8 cellular contexts compared by ENCODE assay signal in the genomic region with DNA sequence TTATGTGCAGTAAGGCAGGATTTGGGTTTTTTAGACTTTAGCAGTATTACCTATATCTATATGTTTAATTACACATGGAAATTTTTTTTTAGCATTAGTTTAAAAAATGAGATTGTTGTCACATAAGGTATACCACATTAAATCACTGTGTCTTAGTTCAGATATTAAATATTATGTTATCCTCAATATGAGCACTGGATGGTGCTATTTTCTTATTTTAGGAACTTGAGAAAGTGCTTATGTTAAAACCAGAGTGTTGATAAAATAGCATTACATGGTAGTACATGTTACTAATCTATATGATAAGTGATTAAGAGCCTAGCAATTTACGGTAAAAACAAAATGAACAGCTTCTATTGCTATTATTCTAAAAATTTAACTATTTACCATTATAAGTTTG. TPM values are rescaled to one million over a fixed set of nuclear protein-coding genes. Genes with fewer than 3 reads are reported as not detected.
DNase-seq lines count a peak whose midpoint lies in the region; ATAC-seq lines count a peak whose summit lies in the region.
"Had no signal": no experiment of that assay in that cellular context is flagged by ENCODE, and none has a peak within 500 bp of the region (broad histone marks: within the 10 kb centered on the region; RNA-seq: fewer than 3 reads in every experiment).

No MANE protein-coding gene starts in this region.

- peak; percentile 66 for ATAC-seq in effector memory CD8-positive, alpha-beta T cell (replicated peaks)
- ATAC-seq in GM19324 (IDR thresholded peaks at IDR 0.05; ENCODE audit: low FRiP score, unreplicated experiment) = no peak

- no peak overlapping the region for H3K4me3 Mint-ChIP-seq in effector memory CD8-positive, alpha-beta T cell

- DNase-seq in GM04504 (ENCODE audit: low read depth) (peak; percentile 2), NCI-H226 (peak; percentile 17), renal cortical epithelial cell (ENCODE audit: low read depth) (peak; percentile 40)
- DNase-seq in effector memory CD8-positive, alpha-beta T cell = no peak
- DNase-seq in activated CD4-positive, alpha-beta T cell treated with anti-CD3 and anti-CD28 coated beads for 4 hours = no peak
- DNase-seq in activated naive CD4-positive, alpha-beta T cell (lab: John Stamatoyannopoulos, UW) = no peak
- DNase-seq: lower lobe of right lung had no signal

- peaks cover 21% of the 10 kb centered on the region for H3K36me3 Mint-ChIP-seq in effector memory CD8-positive, alpha-beta T cell (ENCODE audit: insufficient read depth)

- H3K27ac Mint-ChIP-seq in effector memory CD8-positive, alpha-beta T cell = no peak overlapping the region

- H3K9me3 Mint-ChIP-seq in effector memory CD8-positive, alpha-beta T cell = no peaks in the 10 kb centered on the region

- peaks cover 0 to 4% of the 10 kb centered on the region in 2 donors for H3K4me1 Mint-ChIP-seq in effector memory CD8-positive, alpha-beta T cell (ENCODE audit: low read depth in 2 of 2)

- no peaks in the 10 kb centered on the region for H3K27me3 Mint-ChIP-seq in effector memory CD8-positive, alpha-beta T cell

RNA-seq across cellular contexts. Expression of a gene that starts 28.8 kb away (rescaled TPM):
- 79.2 and 152 TPM in 2 replicates for total RNA-seq in renal cortical epithelial cell

RNA-seq across cellular contexts. Expression of a gene that starts 45.1 kb away (rescaled TPM):
- total RNA-seq in renal cortical epithelial cell = 19.3 and 24.2 TPM in 2 replicates

RNA-seq across cellular contexts. Expression of a gene that starts 59.8 kb away (rescaled TPM):
- 0.87 and 7.5 TPM in 2 replicates for total RNA-seq in renal cortical epithelial cell

Comparison
In these comparisons a context has a peak if more than half of its experiments do, and no peak if none do; other contexts are left out.
1. DNase-seq: peak in GM04504 (single experiment), NCI-H226 (single experiment) and renal cortical epithelial cell (single experiment); none in effector memory CD8-positive, alpha-beta T cell (0 of 3), activated CD4-positive, alpha-beta T cell treated with anti-CD3 and anti-CD28 coated beads for 4 hours (0 of 2) and activated naive CD4-positive, alpha-beta T cell (0 of 4).